Comparison of ENCODE assay signal across 26 cellular contexts in genomic region chr6:140794544-140794943, GRCh38.
"Had no signal": no experiment of that assay in that cellular context is flagged by ENCODE, and none has a peak within 500 bp of the region (broad histone marks: within the 10 kb centered on the region; RNA-seq: fewer than 3 reads in every experiment).

No MANE protein-coding gene starts in this region.

- FAIRE-seq: urothelium cell line had no signal

- H3K4me3 ChIP-seq: left lung, lower lobe of right lung, neural progenitor cell, right atrium auricular region, skin epidermis, spleen, suprapubic skin, thoracic aorta, tibial artery, upper lobe of right lung had no signal

- H3K27ac ChIP-seq: left lung, lower lobe of right lung, neural progenitor cell, neutrophil, right atrium auricular region, skin epidermis, spleen, suprapubic skin, thoracic aorta, tibial artery, upper lobe of right lung had no signal

- H3K9me3 ChIP-seq: lower lobe of right lung, neutrophil, right atrium auricular region, suprapubic skin, thoracic aorta, tibial artery, upper lobe of right lung had no signal

- DNase-seq: hippocampal formation; kidney; left colon; left lung; lower lobe of right lung; mammary epithelial cell; mesendoderm; naive B cell; natural killer cell; nephron progenitor cell; occipital lobe; spleen; stimulated activated CD4-positive, alpha-beta T cell treated with anti-CD3 and anti-CD28 coated beads, Interleukin-4, amount 100 ng/mL, for 24 hours; stimulated activated naive CD4-positive, alpha-beta T cell; tibial artery; trophoblast cell; upper lobe of right lung had no signal

- H3K27me3 ChIP-seq: left lung, neural progenitor cell, neutrophil, right atrium auricular region, spleen, suprapubic skin, tibial artery, upper lobe of right lung had no signal

- ATAC-seq: left colon; left lung; lower lobe of right lung; natural killer cell; sciatic nerve; stimulated activated effector memory CD8-positive, alpha-beta T cell treated with anti-CD3 and anti-CD28 coated beads, Interleukin-12 subunit alpha, Interleukin-12 subunit beta, amount 100 ng/mL, for 72 hours; upper lobe of right lung had no signal

- H3K36me3 ChIP-seq: left lung, lower lobe of right lung, neural progenitor cell, neutrophil, right atrium auricular region, spleen, suprapubic skin, thoracic aorta, tibial artery, upper lobe of right lung had no signal

- H3K4me1 ChIP-seq: left lung, lower lobe of right lung, neural progenitor cell, right atrium auricular region, spleen, suprapubic skin, tibial artery, upper lobe of right lung had no signal
